Comparison of ENCODE assay signal across 8 cellular contexts in the genomic region with DNA sequence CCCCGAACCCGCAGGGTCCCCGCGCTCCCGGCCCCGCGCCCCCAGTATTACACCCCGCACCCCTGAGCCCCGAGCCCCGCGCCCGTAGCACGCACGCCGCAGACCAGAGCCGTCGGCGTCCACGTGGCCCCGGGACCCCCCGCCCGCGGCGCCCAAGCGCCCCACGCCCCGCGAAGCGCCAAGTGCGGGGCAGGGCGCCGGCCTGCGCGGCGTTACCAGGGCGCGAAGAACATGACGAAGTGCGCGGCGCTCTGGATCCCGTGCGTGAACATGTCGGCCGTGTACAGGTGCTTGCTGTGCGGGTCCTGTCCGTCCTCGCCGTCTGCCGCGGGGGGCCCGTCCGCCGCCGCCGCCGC. TPM values are rescaled to one million over a fixed set of nuclear protein-coding genes. Genes with fewer than 3 reads are reported as not detected.
A peak's percentile ranks its signal among the peaks of the same experiment; 100 is the strongest.
DNase-seq lines count a peak whose midpoint lies in the region; ATAC-seq and TF ChIP-seq lines count a peak whose summit lies in the region.

No MANE protein-coding gene starts in this region.

- no peaks in the 10 kb centered on the region for H3K9me3 Mint-ChIP-seq in CD8-positive, alpha-beta T cell

- no peaks in the 10 kb centered on the region for H3K27me3 ChIP-seq in CD8-positive, alpha-beta T cell (ENCODE audit: insufficient read depth, low read length)
- H3K27me3 ChIP-seq in foreskin keratinocyte = peaks cover 33% of the 10 kb centered on the region

- H3K4me1 ChIP-seq in CD8-positive, alpha-beta T cell (ENCODE audit: insufficient read depth, low read length) = peaks cover 15% of the 10 kb centered on the region
- H3K4me1 ChIP-seq in foreskin keratinocyte = no peaks in the 10 kb centered on the region

- H3K36me3 ChIP-seq in CD8-positive, alpha-beta T cell (ENCODE audit: insufficient read depth, low read length) = no peaks in the 10 kb centered on the region

- no peak for DNase-seq in CD8-positive, alpha-beta T cell
- DNase-seq in NCI-H69 (lab: John Stamatoyannopoulos, UW) = peak; percentile 75
- peak in 1 of 2 donors; percentile 3 for DNase-seq in foreskin keratinocyte
- no peak for DNase-seq in effector CD8-positive, alpha-beta T cell (lab: John Stamatoyannopoulos, UW)
- DNase-seq in NCI-H345 treated with DMSO at 0.1 percent for 48 hours (lab: John Stamatoyannopoulos, UW; ENCODE audit: unreplicated experiment) = no peak

- intact Hi-C loops in CD8-positive, alpha-beta T cell (cut with DNase I, micrococcal nuclease) = loop anchor here (2.0 to 10.0 kb wide), 6 partner anchors 152 to 597 kb away; a partner anchor contains a TSS

- ATAC-seq in CD8-positive, alpha-beta T cell = peak; percentile 29
- ATAC-seq in GM21515 (IDR thresholded peaks at IDR 0.05; ENCODE audit: unreplicated experiment) (peak; percentile 19), foreskin keratinocyte (peak; percentile 39), GM18519 (IDR thresholded peaks at IDR 0.05; ENCODE audit: low FRiP score, unreplicated experiment) (no peak)

- H3K27ac ChIP-seq in CD8-positive, alpha-beta T cell (ENCODE audit: low read depth, low read length) = no peak overlapping the region
- peak overlapping the region; percentile 45 for H3K27ac ChIP-seq in foreskin keratinocyte
- H3K27ac ChIP-seq in skin epidermis = peak overlapping the region; percentile 62 to 95 (median 86)

- H3K27ac Mint-ChIP-seq in CD8-positive, alpha-beta T cell = no peak overlapping the region

- CTCF ChIA-PET in CD8-positive, alpha-beta T cell (lab: Charles Lee) = no interaction called here

- no peaks in the 10 kb centered on the region for H3K36me3 Mint-ChIP-seq in CD8-positive, alpha-beta T cell

- H3K4me3 ChIP-seq in CD8-positive, alpha-beta T cell (ENCODE audit: low read depth, low read length) = peak overlapping the region; percentile 60
- H3K4me3 ChIP-seq in skin epidermis = peak overlapping the region; percentile 58 to 97 (median 86)

- H3K4me3 Mint-ChIP-seq in CD8-positive, alpha-beta T cell = no peak overlapping the region

- no peaks in the 10 kb centered on the region for H3K9me3 ChIP-seq in CD8-positive, alpha-beta T cell (ENCODE audit: low read length)

- TF ChIP-seq CTCF in CD8-positive, alpha-beta T cell (IDR thresholded peaks at IDR 0.05) = no peak
- TF ChIP-seq CTCF in foreskin keratinocyte (conservative IDR thresholded peaks at IDR 0.05) = no peak

- H3K27me3 Mint-ChIP-seq in CD8-positive, alpha-beta T cell (ENCODE audit: low read depth) = no peaks in the 10 kb centered on the region

- peaks cover 8% of the 10 kb centered on the region for H3K4me1 Mint-ChIP-seq in CD8-positive, alpha-beta T cell (ENCODE audit: low read depth)

- POLR2A ChIA-PET in CD8-positive, alpha-beta T cell (lab: Charles Lee) = no interaction called here

RNA-seq across cellular contexts. Expression of a gene that starts 0.3 kb away (rescaled TPM):
- total RNA-seq in CD8-positive, alpha-beta T cell = 1 to 10 TPM; 5.8 to 7.6 TPM
- 157 and 159 TPM in 2 replicates for total RNA-seq in foreskin keratinocyte
- polyA plus RNA-seq in foreskin keratinocyte = 94.9 and 110 TPM in 2 replicates

Comparison
In these comparisons a context has a peak if more than half of its experiments do, and no peak if none do; other contexts are left out.
1. RNA of a gene that starts 0.3 kb away (total RNA-seq): 157 to 159 TPM in foreskin keratinocyte; 5.8 to 7.6 TPM in CD8-positive, alpha-beta T cell; every median in the first group is over 10 times any median in the second.